24 cellular contexts compared by ENCODE assay signal in genomic region chr22:50346415-50346945, GRCh38. TPM values are rescaled to one million over a fixed set of nuclear protein-coding genes. Genes with fewer than 3 reads are reported as not detected.
DNase-seq lines count a peak whose midpoint lies in the region; ATAC-seq, FAIRE-seq and TF ChIP-seq lines count a peak whose summit lies in the region.
"Had no signal": no experiment of that assay in that cellular context is flagged by ENCODE, and none has a peak within 500 bp of the region (broad histone marks: within the 10 kb centered on the region; RNA-seq: fewer than 3 reads in every experiment).

No MANE protein-coding gene starts in this region.

- ATAC-seq in GM12878 (no peak), HG02759 (IDR thresholded peaks at IDR 0.05; ENCODE audit: unreplicated experiment) (no peak)
- no peak for ATAC-seq in stimulated activated naive B cell treated with anti-CD40 and anti-IgM and Interleukin-4, amounts not matched to agents 10 μg/mL and 1 μg/mL and 100 μg/mL, for 72 hours (replicated peaks)
- ATAC-seq: activated CD8-positive, alpha-beta memory T cell treated with anti-CD3 and anti-CD28 coated beads, Interleukin-2, amount 10 ng/mL, durations not matched to agents 7 days and 5 days; T-cell; upper lobe of right lung had no signal

- H2AFZ ChIP-seq in GM12878 (ENCODE audit: control insufficient read depth, low read depth, low read length) (no peak overlapping the region), mesenchymal stem cell (ENCODE audit: low read depth, low read length) (no peak overlapping the region)

- no peak overlapping the region for H2BK5ac ChIP-seq in mesenchymal stem cell (ENCODE audit: low read depth, low read length, poor library complexity, severe bottlenecking)

- peak; percentile 24 for DNase-seq in H7
- DNase-seq in GM12878 (ENCODE audit: low read depth, low spot score) = no peak
- no peak for DNase-seq in mesenchymal stem cell
- no peak for DNase-seq in stimulated activated naive B cell treated with anti-CD40 and anti-IgM and Interleukin-4, amounts not matched to agents 10 μg/mL and 1 μg/mL and 100 μg/mL, for 72 hours
- no peak for DNase-seq in activated naive CD4-positive, alpha-beta T cell (lab: John Stamatoyannopoulos, UW)
- DNase-seq in DMS114 treated with DMSO at 0.1 percent for 48 hours (lab: John Stamatoyannopoulos, UW; ENCODE audit: unreplicated experiment) = no peak
- DNase-seq: activated CD4-positive, CD25-positive, alpha-beta regulatory T cell; activated CD8-positive, alpha-beta memory T cell treated with anti-CD3 and anti-CD28 coated beads, Interleukin-2, amount 10 ng/mL, durations not matched to agents 7 days and 5 days; activated naive CD4-positive, alpha-beta T cell treated with Interleukin-2 at 50 U/mL for 16 hours; activated T-cell treated with anti-CD3 and anti-CD28 coated beads, Interleukin-2, amount 50 U/mL, for 48 hours; adrenal gland; brain microvascular endothelial cell; effector CD4-positive, alpha-beta T cell; erythroblast; foreskin melanocyte; KG1; NCI-H1417; NCI-H2081; NCI-H226; T-cell; upper lobe of right lung had no signal

- H3K27ac Mint-ChIP-seq in stimulated activated naive B cell treated with anti-CD40 and anti-IgM and Interleukin-4, amounts not matched to agents 10 μg/mL and 1 μg/mL and 100 μg/mL, for 72 hours = peak overlapping the region; percentile 67
- H3K27ac Mint-ChIP-seq: activated CD8-positive, alpha-beta memory T cell treated with anti-CD3 and anti-CD28 coated beads, Interleukin-2, amount 10 ng/mL, durations not matched to agents 7 days and 5 days; memory B cell; T-cell had no signal

- TF ChIP-seq CTCF in GM12878 (IDR thresholded peaks at IDR 0.05 in 2 of 3, conservative IDR thresholded peaks at IDR 0.05 in 1 of 3; ENCODE audit: control insufficient read depth in 2 of 3, extremely low read depth in 1 of 3, insufficient read depth in 1 of 3, low read depth in 3 of 3, low read length in 3 of 3) = no peak

- peak overlapping the region in 1 of 2 experiments; percentile 48 for H3K23ac ChIP-seq in mesenchymal stem cell (ENCODE audit: low read length in 2 of 2)

- no peak for FAIRE-seq in GM12878 (lab: Jason Lieb, UNC)
- FAIRE-seq: HTR-8/SVneo had no signal

- TF ChIP-seq POLR2A in GM12878 (IDR thresholded peaks at IDR 0.05; ENCODE audit: low read depth, low read length) = no peak

- H3K9ac ChIP-seq in GM12878 (ENCODE audit: control insufficient read depth, insufficient read depth, low read length) (no peak overlapping the region), mesenchymal stem cell (ENCODE audit: low read length) (no peak overlapping the region)

- no peak overlapping the region for H2BK12ac ChIP-seq in mesenchymal stem cell (ENCODE audit: low read length in 2 of 2)

- H3K36me3 Mint-ChIP-seq in stimulated activated naive B cell treated with anti-CD40 and anti-IgM and Interleukin-4, amounts not matched to agents 10 μg/mL and 1 μg/mL and 100 μg/mL, for 72 hours = peaks cover 1 to 2% of the 10 kb centered on the region in 2 donors
- H3K36me3 Mint-ChIP-seq: T-cell had no signal

- no peak overlapping the region for H3K27ac ChIP-seq in GM12878 (ENCODE audit: control insufficient read depth, insufficient read depth)
- no peak overlapping the region for H3K27ac ChIP-seq in mesenchymal stem cell (ENCODE audit: low read length, poor library complexity, severe bottlenecking)
- H3K27ac ChIP-seq: brain microvascular endothelial cell, upper lobe of right lung had no signal

- 0 out of 2 replicates have a peak, but pooled peaks cover 5% of the 10 kb centered on the region for H4K20me1 ChIP-seq in GM12878 (ENCODE audit: control insufficient read depth, insufficient read depth)

- no peaks in the 10 kb centered on the region for H3K9me3 Mint-ChIP-seq in stimulated activated naive B cell treated with anti-CD40 and anti-IgM and Interleukin-4, amounts not matched to agents 10 μg/mL and 1 μg/mL and 100 μg/mL, for 72 hours
- H3K9me3 Mint-ChIP-seq: memory B cell, T-cell had no signal

- H3K4me2 ChIP-seq in GM12878 (ENCODE audit: control insufficient read depth, insufficient read depth) (peak overlapping the region; percentile 48; the same call in 1 of the 2 replicates), mesenchymal stem cell (ENCODE audit: low read length, poor library complexity, severe bottlenecking) (no peak overlapping the region)

- WGBS in GM12878 (ENCODE audit: insufficient coverage, insufficient replicate concordance, low lambda C conversion rate, missing lambda C conversion rate) = 95% methylated on average over 10 of the region's 11 CpGs
- WGBS in mesenchymal stem cell = 92% methylated on average over 11 of the region's 11 CpGs

- RAD21 ChIA-PET in GM12878 (lab: Charles Lee; ENCODE audit: unreplicated experiment) = no interaction called here

- CTCF ChIA-PET in GM12878 (lab: Yijun Ruan, JAX) = no interaction called here

- no peaks in the 10 kb centered on the region for H3K9me3 ChIP-seq in GM12878 (replicated peaks; ENCODE audit: control insufficient read depth, insufficient read depth, low read length)
- H3K9me3 ChIP-seq in mesenchymal stem cell (ENCODE audit: control insufficient read depth, low read length) = no peaks in the 10 kb centered on the region
- H3K9me3 ChIP-seq: adrenal gland, upper lobe of right lung had no signal

- intact Hi-C loops in GM12878 (cut with micrococcal nuclease; ENCODE audit: unreplicated experiment) = no loop called here

- in situ Hi-C loops in GM12878 (cut with MboI) = no loop called here

- no TSS peak for BruUV-seq in GM12878 (replicated peaks; lab: Mats Ljungman, UMichigan)

- no peak overlapping the region for H2BK120ac ChIP-seq in mesenchymal stem cell (ENCODE audit: low read depth, low read length)

- H2AK5ac ChIP-seq in mesenchymal stem cell (ENCODE audit: low read length, severe bottlenecking) = no peak overlapping the region

- H3K4ac ChIP-seq in mesenchymal stem cell (ENCODE audit: low read depth in 1 of 2, low read length in 2 of 2) = no peak overlapping the region

- H4K91ac ChIP-seq in mesenchymal stem cell (ENCODE audit: low read length) = peak overlapping the region; percentile 22

- H3K79me1 ChIP-seq in mesenchymal stem cell (replicated peaks; ENCODE audit: low read length, poor library complexity, severe bottlenecking) = peaks cover 4% of the 10 kb centered on the region

- H3K36me3 ChIP-seq in H7 (replicated peaks; ENCODE audit: control insufficient read depth, insufficient read depth, low read length) (no peaks in the 10 kb centered on the region), GM12878 (ENCODE audit: control insufficient read depth in 2 of 2, insufficient read depth in 2 of 2, low read length in 1 of 2) (peaks cover 0 to 4% of the 10 kb centered on the region in 2 experiments; a peak in 1 of 4 replicates), mesenchymal stem cell (ENCODE audit: control insufficient read depth in 1 of 2, insufficient read depth in 2 of 2, low read depth in 1 of 2, low read length in 2 of 2) (peaks cover 11 to 18% of the 10 kb centered on the region in 2 experiments)
- H3K36me3 ChIP-seq: adrenal gland, brain microvascular endothelial cell, upper lobe of right lung had no signal

- H4K8ac ChIP-seq in mesenchymal stem cell (ENCODE audit: low read length) = no peak overlapping the region

- POLR2A ChIA-PET in GM12878 (lab: Charles Lee) = no interaction called here

- H2BK15ac ChIP-seq in mesenchymal stem cell (ENCODE audit: low read depth, poor library complexity, severe bottlenecking) = no peak overlapping the region

- peaks cover under 1 to 9% of the 10 kb centered on the region in 2 donors for H3K4me1 Mint-ChIP-seq in stimulated activated naive B cell treated with anti-CD40 and anti-IgM and Interleukin-4, amounts not matched to agents 10 μg/mL and 1 μg/mL and 100 μg/mL, for 72 hours
- H3K4me1 Mint-ChIP-seq: memory B cell had no signal

- SMC1A ChIA-PET in GM12878 (lab: Charles Lee; ENCODE audit: uncharacterized antibody, unreplicated experiment) = no interaction called here

- no peak overlapping the region for H3K18ac ChIP-seq in mesenchymal stem cell (ENCODE audit: low read depth in 1 of 2, low read length in 2 of 2)

- H3K79me2 ChIP-seq in GM12878 (ENCODE audit: control insufficient read depth, insufficient read depth, low read length) = peaks cover 16% of the 10 kb centered on the region

- H3K14ac ChIP-seq in mesenchymal stem cell (ENCODE audit: low read length in 2 of 2) = no peak overlapping the region

- H3K4me3 ChIP-seq in H7 (ENCODE audit: insufficient read depth, low read depth, low read length) = no peak overlapping the region
- no peak overlapping the region for H3K4me3 ChIP-seq in GM12878
- H3K4me3 ChIP-seq in mesenchymal stem cell (ENCODE audit: insufficient read depth in 1 of 2, low read depth in 1 of 2, low read length in 2 of 2) = peak overlapping the region in 1 of 2 experiments; percentile 6
- H3K4me3 ChIP-seq: adrenal gland, upper lobe of right lung had no signal

- H3K4me1 ChIP-seq in GM12878 (ENCODE audit: control insufficient read depth, insufficient read depth, low read length) (peaks cover 3% of the 10 kb centered on the region; the same call in 1 of the 2 replicates), mesenchymal stem cell (ENCODE audit: control insufficient read depth, insufficient read depth, low read depth, low read length) (peaks cover 12% of the 10 kb centered on the region)

- no peak for TF ChIP-seq EP300 in GM12878 (IDR thresholded peaks at IDR 0.05; ENCODE audit: borderline replicate concordance in 1 of 2, control insufficient read depth in 1 of 2, low read depth in 2 of 2, low read length in 2 of 2)

- TF ChIP-seq RAD21 in GM12878 (IDR thresholded peaks at IDR 0.05; ENCODE audit: insufficient read depth, low read depth, low read length) = no peak

- H3K27me3 Mint-ChIP-seq in stimulated activated naive B cell treated with anti-CD40 and anti-IgM and Interleukin-4, amounts not matched to agents 10 μg/mL and 1 μg/mL and 100 μg/mL, for 72 hours = no peaks in the 10 kb centered on the region
- H3K27me3 Mint-ChIP-seq: activated CD8-positive, alpha-beta memory T cell treated with anti-CD3 and anti-CD28 coated beads, Interleukin-2, amount 10 ng/mL, durations not matched to agents 7 days and 5 days; memory B cell; T-cell had no signal

- H3K27me3 ChIP-seq in H7 (ENCODE audit: control insufficient read depth, insufficient read depth, low read length) (no peaks in the 10 kb centered on the region), GM12878 (replicated peaks in 1 of 2; ENCODE audit: control insufficient read depth in 2 of 2, insufficient read depth in 2 of 2, low read length in 1 of 2) (no peaks in the 10 kb centered on the region), mesenchymal stem cell (ENCODE audit: control insufficient read depth in 1 of 2, insufficient read depth in 1 of 2, low read length in 2 of 2) (no peaks in the 10 kb centered on the region)
- H3K27me3 ChIP-seq: adrenal gland, brain microvascular endothelial cell, upper lobe of right lung had no signal

- H3K4me3 Mint-ChIP-seq in stimulated activated naive B cell treated with anti-CD40 and anti-IgM and Interleukin-4, amounts not matched to agents 10 μg/mL and 1 μg/mL and 100 μg/mL, for 72 hours = no peak overlapping the region
- H3K4me3 Mint-ChIP-seq: activated CD8-positive, alpha-beta memory T cell treated with anti-CD3 and anti-CD28 coated beads, Interleukin-2, amount 10 ng/mL, durations not matched to agents 7 days and 5 days; memory B cell; T-cell had no signal

RNA-seq across cellular contexts. Expression of gene PPP6R2, which starts 3.4 kb away (rescaled TPM):
- total RNA-seq in H7 (2014; rRNA removed; shearing (Covaris generic)) = 47.0 and 48.7 TPM in 2 replicates
- 44.6 and 52.6 TPM in 2 replicates for total RNA-seq in GM12878 (2013; cell fraction: nucleolus; rRNA removed)
- 47.0 and 52.6 TPM in 2 replicates for total RNA-seq in GM12878 (2014; rRNA removed)
- total RNA-seq in GM12878 (2014; rRNA removed; fragmentation: Illumina TruSeq; extraction: Trizol) = 22.0 and 24.2 TPM in 2 replicates
- 49.4 and 49.7 TPM in 2 replicates for total RNA-seq in GM12878 (2021)
- 11.0 TPM for polyA plus RNA-seq in GM12878 (2011; ENCODE audit: low read depth)
- 13.4 and 22.9 TPM in 2 replicates for polyA plus RNA-seq in GM12878 (2011; rRNA removed)
- polyA plus RNA-seq in GM12878 (2011; cell fraction: cytosol; rRNA removed) = 23.8 and 35.3 TPM in 2 replicates
- polyA plus RNA-seq in GM12878 (2011; cell fraction: nucleus; rRNA removed) = 130 and 174 TPM in 2 replicates
- 23.1 and 25.0 TPM in 2 replicates for polyA plus RNA-seq in GM12878 (2012)
- polyA plus RNA-seq in GM12878 (2014; fragmentation: Illumina TruSeq; extraction: Trizol) = 5.1 and 17.6 TPM in 2 replicates
- 1 to 10 TPM in 1 of 2 experiments, under 1 TPM in 1; 0.29 to 1.6 TPM for polyA plus RNA-seq in GM12878 (2014; fragmentation: Nextera tagmentation; extraction: Ambion mirVana)
- polyA plus RNA-seq in GM12878 (2014; rRNA removed) = 47.8 and 55.8 TPM in 2 replicates
- polyA plus RNA-seq in GM12878 (2016; fragmentation: Nextera tagmentation; extraction: Ambion mirVana) = 10 to 100 TPM; 26.5 to 26.8 TPM
- 22.2 and 35.9 TPM in 2 replicates for polyA minus RNA-seq in GM12878 (2011; rRNA and poly(A)+ RNA removed)
- polyA minus RNA-seq in GM12878 (2011; cell fraction: cytosol; rRNA and poly(A)+ RNA removed) = 10.4 and 12.7 TPM in 2 replicates
- polyA minus RNA-seq in GM12878 (2011; cell fraction: nucleus; rRNA and poly(A)+ RNA removed) = 21.9 and 35.7 TPM in 2 replicates
- polyA plus RNA-seq in mesenchymal stem cell (2013, experiment 1 of 2) = 23.0 TPM
- polyA plus RNA-seq in mesenchymal stem cell (2013, experiment 2 of 2) = 22.9 TPM

RNA-seq across cellular contexts. Expression of gene DENND6B, which starts 19.7 kb away (rescaled TPM):
- total RNA-seq in H7 (2014; rRNA removed; shearing (Covaris generic)) = 0.52 and 1.1 TPM in 2 replicates
- total RNA-seq in GM12878 (2013; cell fraction: nucleolus; rRNA removed) = 8.0 and 8.7 TPM in 2 replicates
- total RNA-seq in GM12878 (2014; rRNA removed) = 8.3 and 9.1 TPM in 2 replicates
- 3.2 and 3.6 TPM in 2 replicates for total RNA-seq in GM12878 (2014; rRNA removed; fragmentation: Illumina TruSeq; extraction: Trizol)
- total RNA-seq in GM12878 (2021) = 11.2 TPM in 2 replicates
- polyA plus RNA-seq in GM12878 (2011; ENCODE audit: low read depth) = 4.0 TPM
- 1.6 and 2.9 TPM in 2 replicates for polyA plus RNA-seq in GM12878 (2011; rRNA removed)
- polyA plus RNA-seq in GM12878 (2011; cell fraction: cytosol; rRNA removed) = 5.7 and 6.5 TPM in 2 replicates
- 19.6 and 20.1 TPM in 2 replicates for polyA plus RNA-seq in GM12878 (2011; cell fraction: nucleus; rRNA removed)
- 15.7 and 17.4 TPM in 2 replicates for polyA plus RNA-seq in GM12878 (2012)
- polyA plus RNA-seq in GM12878 (2014; fragmentation: Illumina TruSeq; extraction: Trizol) = 0.73 and 3.1 TPM in 2 replicates
- 1 to 10 TPM in 1 of 2 experiments, under 1 TPM in 1; 0.72 to 2.3 TPM for polyA plus RNA-seq in GM12878 (2014; fragmentation: Nextera tagmentation; extraction: Ambion mirVana)
- polyA plus RNA-seq in GM12878 (2014; rRNA removed) = 11.3 and 13.0 TPM in 2 replicates
- polyA plus RNA-seq in GM12878 (2016; fragmentation: Nextera tagmentation; extraction: Ambion mirVana) = 10 to 100 TPM in 1 of 2 experiments, 1 to 10 TPM in 1; 8.9 to 10.3 TPM
- polyA minus RNA-seq in GM12878 (2011; rRNA and poly(A)+ RNA removed) = 1.8 and 5.0 TPM in 2 replicates
- 2.1 TPM in 2 replicates for polyA minus RNA-seq in GM12878 (2011; cell fraction: cytosol; rRNA and poly(A)+ RNA removed)
- 4.0 and 5.3 TPM in 2 replicates for polyA minus RNA-seq in GM12878 (2011; cell fraction: nucleus; rRNA and poly(A)+ RNA removed)
- 4.2 TPM for polyA plus RNA-seq in mesenchymal stem cell (2013, experiment 1 of 2)
- 3.7 TPM for polyA plus RNA-seq in mesenchymal stem cell (2013, experiment 2 of 2)

RNA-seq across cellular contexts. Expression of gene PLXNB2, which starts 39.0 kb away (rescaled TPM):
- total RNA-seq in H7 (2014; rRNA removed; shearing (Covaris generic)) = 33.4 and 39.8 TPM in 2 replicates
- 180 and 204 TPM in 2 replicates for total RNA-seq in GM12878 (2013; cell fraction: nucleolus; rRNA removed)
- total RNA-seq in GM12878 (2014; rRNA removed) = 32.6 and 42.0 TPM in 2 replicates
- 19.8 and 21.8 TPM in 2 replicates for total RNA-seq in GM12878 (2014; rRNA removed; fragmentation: Illumina TruSeq; extraction: Trizol)
- 133 and 134 TPM in 2 replicates for total RNA-seq in GM12878 (2021)
- 25.4 TPM for polyA plus RNA-seq in GM12878 (2011; ENCODE audit: low read depth)
- 19.9 and 41.8 TPM in 2 replicates for polyA plus RNA-seq in GM12878 (2011; rRNA removed)
- polyA plus RNA-seq in GM12878 (2011; cell fraction: cytosol; rRNA removed) = 57.3 and 73.0 TPM in 2 replicates
- polyA plus RNA-seq in GM12878 (2011; cell fraction: nucleus; rRNA removed) = 319 and 335 TPM in 2 replicates
- polyA plus RNA-seq in GM12878 (2012) = 53.9 and 72.5 TPM in 2 replicates
- 6.3 and 23.5 TPM in 2 replicates for polyA plus RNA-seq in GM12878 (2014; fragmentation: Illumina TruSeq; extraction: Trizol)
- polyA plus RNA-seq in GM12878 (2014; fragmentation: Nextera tagmentation; extraction: Ambion mirVana) = 1 to 10 TPM in 1 of 2 experiments, under 1 TPM in 1; 0.68 to 4.5 TPM
- polyA plus RNA-seq in GM12878 (2014; rRNA removed) = 65.4 and 84.9 TPM in 2 replicates
- polyA plus RNA-seq in GM12878 (2016; fragmentation: Nextera tagmentation; extraction: Ambion mirVana) = 10 to 100 TPM; 69.3 to 80.0 TPM
- 52.2 and 84.0 TPM in 2 replicates for polyA minus RNA-seq in GM12878 (2011; rRNA and poly(A)+ RNA removed)
- polyA minus RNA-seq in GM12878 (2011; cell fraction: cytosol; rRNA and poly(A)+ RNA removed) = 54.8 and 57.2 TPM in 2 replicates
- 57.8 and 74.9 TPM in 2 replicates for polyA minus RNA-seq in GM12878 (2011; cell fraction: nucleus; rRNA and poly(A)+ RNA removed)
- 242 TPM for polyA plus RNA-seq in mesenchymal stem cell (2013, experiment 1 of 2)
- polyA plus RNA-seq in mesenchymal stem cell (2013, experiment 2 of 2) = 231 TPM
